1 cellular context compared by ENCODE assay signal in the genomic region with DNA sequence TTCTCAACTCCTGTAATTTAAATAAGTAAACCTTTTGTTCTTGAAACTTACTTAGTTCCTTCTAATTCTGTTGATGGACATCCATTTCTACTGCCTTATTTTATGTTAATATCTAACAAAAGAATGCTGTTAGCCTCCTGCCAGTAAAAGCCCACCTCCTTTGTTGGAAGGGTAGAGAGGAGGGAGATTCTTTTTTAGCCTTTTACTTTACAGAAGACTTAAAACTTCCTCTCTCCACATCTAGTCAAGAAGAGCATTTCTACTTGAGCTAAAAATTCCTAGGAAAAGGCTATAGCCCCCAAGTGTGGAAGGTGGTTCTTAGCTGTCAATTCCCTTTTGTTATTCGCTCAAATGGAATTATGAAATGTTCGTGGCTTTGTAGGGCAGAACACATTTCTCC.
TF ChIP-seq lines count a peak whose summit lies in the region.

No MANE protein-coding gene starts in this region.

TF ChIP-seq in WTC11, 78 proteins besides CTCF, POLR2A, EP300 and RAD21 (continued from another document):
- TF ChIP-seq ZNF121 (CRISPR knock-in tag; IDR thresholded peaks at IDR 0.05) (no peak), ZNF396 (CRISPR knock-in tag; IDR thresholded peaks at IDR 0.05; ENCODE audit: borderline replicate concordance) (no peak), TEAD1 (CRISPR knock-in tag; IDR thresholded peaks at IDR 0.05) (no peak), TP53 (CRISPR knock-in tag; IDR thresholded peaks at IDR 0.05) (no peak)
- TF ChIP-seq, protein P1, sequence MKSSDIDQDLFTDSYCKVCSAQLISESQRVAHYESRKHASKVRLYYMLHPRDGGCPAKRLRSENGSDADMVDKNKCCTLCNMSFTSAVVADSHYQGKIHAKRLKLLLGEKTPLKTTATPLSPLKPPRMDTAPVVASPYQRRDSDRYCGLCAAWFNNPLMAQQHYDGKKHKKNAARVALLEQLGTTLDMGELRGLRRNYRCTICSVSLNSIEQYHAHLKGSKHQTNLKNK (CRISPR knock-in tag; IDR thresholded peaks at IDR 0.05), result no peak
